Comparison of ENCODE assay signal across 14 cellular contexts in genomic region chr16:2784536-2785100, GRCh38. TPM values are rescaled to one million over a fixed set of nuclear protein-coding genes. Genes with fewer than 3 reads are reported as not detected.
DNase-seq lines count a peak whose midpoint lies in the region; ATAC-seq and TF ChIP-seq lines count a peak whose summit lies in the region.
"Had no signal": no experiment of that assay in that cellular context is flagged by ENCODE, and none has a peak within 500 bp of the region (broad histone marks: within the 10 kb centered on the region; RNA-seq: fewer than 3 reads in every experiment).

No MANE protein-coding gene starts in this region.

- H3K4me1 Mint-ChIP-seq in CD4-positive, CD25-positive, alpha-beta regulatory T cell = peaks cover 0 to 25% (median 3%) of the 10 kb centered on the region in 4 donors

- H3K9me3 Mint-ChIP-seq in CD4-positive, CD25-positive, alpha-beta regulatory T cell = no peaks in the 10 kb centered on the region

- no peaks in the 10 kb centered on the region for H3K36me3 ChIP-seq in CD4-positive, CD25-positive, alpha-beta regulatory T cell (ENCODE audit: control insufficient read depth, insufficient read depth, low read length)
- no peaks in the 10 kb centered on the region for H3K36me3 ChIP-seq in HUES48 (ENCODE audit: control insufficient read depth, insufficient read depth, low read length)

- peak overlapping the region; percentile 62 to 87 (median 83) for H3K27ac Mint-ChIP-seq in CD4-positive, CD25-positive, alpha-beta regulatory T cell

- no peak overlapping the region for H3K4me3 ChIP-seq in CD4-positive, CD25-positive, alpha-beta regulatory T cell (ENCODE audit: low read depth, low read length)
- H3K4me3 ChIP-seq in HUES48 (ENCODE audit: low read depth, low read length) = peak overlapping the region; percentile 47
- H3K4me3 ChIP-seq in dorsolateral prefrontal cortex = peak overlapping the region in 47 of 59 donors; percentile 12 to 64 (median 45)
- H3K4me3 ChIP-seq: K562 had no signal

- H3K36me3 Mint-ChIP-seq in CD4-positive, CD25-positive, alpha-beta regulatory T cell = no peaks in the 10 kb centered on the region

- no peak overlapping the region for H3K9ac ChIP-seq in HUES48 (ENCODE audit: low read depth, low read length)

- TF ChIP-seq CTCF in dorsolateral prefrontal cortex (IDR thresholded peaks at IDR 0.05 in 54 of 56, conservative IDR thresholded peaks at IDR 0.05 in 2 of 56; ENCODE audit: low read depth in 1 of 56, partially characterized antibody in 56 of 56) (no peak), omental fat pad (IDR thresholded peaks at IDR 0.05) (no peak)

- H3K4me1 ChIP-seq in CD4-positive, CD25-positive, alpha-beta regulatory T cell (ENCODE audit: control insufficient read depth, insufficient read depth, low read length, poor library complexity, severe bottlenecking) = peaks cover 11% of the 10 kb centered on the region
- no peaks in the 10 kb centered on the region for H3K4me1 ChIP-seq in HUES48 (ENCODE audit: control insufficient read depth, insufficient read depth, low read length)

- H3K27ac ChIP-seq in CD4-positive, CD25-positive, alpha-beta regulatory T cell (ENCODE audit: insufficient read depth, low read length, poor library complexity, severe bottlenecking) = no peak overlapping the region
- H3K27ac ChIP-seq in HUES48 (ENCODE audit: low read depth, low read length) (no peak overlapping the region), dorsolateral prefrontal cortex (no peak overlapping the region)
- H3K27ac ChIP-seq: VCaP had no signal

- intact Hi-C loops in dorsolateral prefrontal cortex (cut with DNase I) = no loop called here

- no peaks in the 10 kb centered on the region for H3K9me3 ChIP-seq in CD4-positive, CD25-positive, alpha-beta regulatory T cell (ENCODE audit: control insufficient read depth in 2 of 2, low read length in 2 of 2)
- no peaks in the 10 kb centered on the region for H3K9me3 ChIP-seq in HUES48 (ENCODE audit: control insufficient read depth, insufficient read depth, low read length)

- H3K4me3 Mint-ChIP-seq in CD4-positive, CD25-positive, alpha-beta regulatory T cell = peak overlapping the region; percentile 75 to 87 (median 80)

- peaks cover 31% of the 10 kb centered on the region for H3K27me3 Mint-ChIP-seq in CD4-positive, CD25-positive, alpha-beta regulatory T cell

- no peak for ATAC-seq in CD4-positive, CD25-positive, alpha-beta regulatory T cell (ENCODE audit: low read depth in 2 of 2)
- ATAC-seq in omental fat pad (ENCODE audit: low FRiP score) = no peak
- ATAC-seq in GM18909 (IDR thresholded peaks at IDR 0.05; ENCODE audit: poor library complexity, unreplicated experiment) = no peak
- ATAC-seq: K562, Panc1 had no signal

- no peak for DNase-seq in CD4-positive, CD25-positive, alpha-beta regulatory T cell
- DNase-seq in dorsolateral prefrontal cortex = peak in 2 of 10 donors; percentile 12 to 22
- DNase-seq in omental fat pad (ENCODE audit: low spot score) = peak; percentile 8
- no peak for DNase-seq in NCI-H82 treated with DMSO at 0.1 percent for 48 hours (lab: John Stamatoyannopoulos, UW; ENCODE audit: unreplicated experiment)
- no peak for DNase-seq in C1 segment of cervical spinal cord (lab: John Stamatoyannopoulos, UW)
- DNase-seq in NCI-H2107 (lab: John Stamatoyannopoulos, UW) = no peak
- DNase-seq: DMS 273 treated with DMSO at 0.1 percent for 48 hours had no signal

- no peaks in the 10 kb centered on the region for H3K27me3 ChIP-seq in CD4-positive, CD25-positive, alpha-beta regulatory T cell (ENCODE audit: control insufficient read depth, insufficient read depth, low read length)
- H3K27me3 ChIP-seq in HUES48 (ENCODE audit: control insufficient read depth, insufficient read depth, low read length) = peaks cover 27% of the 10 kb centered on the region
- peaks cover 0 to 39% (median 20%) of the 10 kb centered on the region in 45 donors for H3K27me3 ChIP-seq in dorsolateral prefrontal cortex

RNA-seq across cellular contexts. Expression of gene PRSS33, which starts 2.7 kb away (rescaled TPM):
- total RNA-seq in CD4-positive, CD25-positive, alpha-beta regulatory T cell = not detected
- polyA plus RNA-seq in CD4-positive, CD25-positive, alpha-beta regulatory T cell = not detected
- total RNA-seq in dorsolateral prefrontal cortex (under 1 TPM in 2 of 120 experiments, not detected in 118; 0.29 to 0.37 TPM), omental fat pad (not detected)
- total RNA-seq: aorta, fibroblast of lung, K562 had no signal
- polyA plus RNA-seq: fibroblast of lung, K562 had no signal

RNA-seq across cellular contexts. Expression of gene ELOB, which starts 7.5 kb away (rescaled TPM):
- 96.5 TPM for total RNA-seq in CD4-positive, CD25-positive, alpha-beta regulatory T cell
- 100 to 1,000 TPM; 250 to 359 (median 297) TPM for polyA plus RNA-seq in CD4-positive, CD25-positive, alpha-beta regulatory T cell
- total RNA-seq in dorsolateral prefrontal cortex (100 to 1,000 TPM; 150 to 306 (median 223) TPM), omental fat pad (100 to 1,000 TPM; 181 to 341 (median 323) TPM)

RNA-seq across cellular contexts. Expression of gene PRSS41, which starts 13.7 kb away (rescaled TPM):
- total RNA-seq in CD4-positive, CD25-positive, alpha-beta regulatory T cell = not detected
- not detected for polyA plus RNA-seq in CD4-positive, CD25-positive, alpha-beta regulatory T cell
- not detected for total RNA-seq in dorsolateral prefrontal cortex
- total RNA-seq in omental fat pad = not detected
- total RNA-seq: aorta, fibroblast of lung, K562 had no signal
- polyA plus RNA-seq: aorta, fibroblast of lung, K562 had no signal

RNA-seq across cellular contexts. Expression of gene SRRM2, which starts 32.2 kb away (rescaled TPM):
- total RNA-seq in CD4-positive, CD25-positive, alpha-beta regulatory T cell = 1,344 TPM
- polyA plus RNA-seq in CD4-positive, CD25-positive, alpha-beta regulatory T cell = 10 to 100 TPM; 29.8 to 40.2 (median 36.4) TPM
- total RNA-seq in dorsolateral prefrontal cortex = 100 to 1,000 TPM; 369 to 792 (median 531) TPM
- 100 to 1,000 TPM; 230 to 465 (median 368) TPM for total RNA-seq in omental fat pad

RNA-seq across cellular contexts. Expression of gene PRSS21, which starts 32.4 kb away (rescaled TPM):
- total RNA-seq in CD4-positive, CD25-positive, alpha-beta regulatory T cell = not detected
- 1 to 10 TPM in 3 of 4 donors, under 1 TPM in 1; 0.43 to 8.4 (median 4.1) TPM for polyA plus RNA-seq in CD4-positive, CD25-positive, alpha-beta regulatory T cell
- total RNA-seq in dorsolateral prefrontal cortex = 1 to 10 TPM in 10 of 120 experiments, under 1 TPM in 11, not detected in 99; 0.62 to 1.6 (median 0.97) TPM
- 1 to 10 TPM in 1 of 4 donors, under 1 TPM in 1, not detected in 2; 0.65 to 1.0 TPM for total RNA-seq in omental fat pad
- total RNA-seq: aorta had no signal
- polyA plus RNA-seq: aorta had no signal
